Comparison of ENCODE assay signal across 16 cellular contexts in the genomic region with DNA sequence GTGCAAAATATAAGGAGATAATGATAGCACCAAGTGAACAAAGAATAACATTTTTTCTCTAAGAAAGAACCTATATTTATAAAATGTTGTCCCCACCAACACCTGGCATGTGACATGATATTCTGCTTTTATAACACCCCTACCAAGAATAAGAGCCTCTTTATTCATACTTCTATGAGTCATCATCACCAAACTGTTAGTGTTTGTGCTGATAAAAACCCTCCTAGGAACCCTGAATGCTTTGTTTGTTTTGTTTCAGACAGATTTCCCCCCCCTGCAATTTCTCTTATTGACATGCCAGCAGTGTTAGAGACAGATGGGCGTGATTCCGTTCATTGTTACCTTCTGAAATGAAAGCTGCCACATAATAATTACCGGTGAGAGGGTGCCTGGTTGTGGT.
DNase-seq lines count a peak whose midpoint lies in the region; ATAC-seq, FAIRE-seq and TF ChIP-seq lines count a peak whose summit lies in the region.
"Had no signal": no experiment of that assay in that cellular context is flagged by ENCODE, and none has a peak within 500 bp of the region (broad histone marks: within the 10 kb centered on the region; RNA-seq: fewer than 3 reads in every experiment).

No MANE protein-coding gene starts in this region.

- H3K27ac Mint-ChIP-seq in activated naive CD4-positive, alpha-beta T cell treated with anti-CD3 and anti-CD28 coated beads for 36 hours = no peak overlapping the region

- H3K4me3 ChIP-seq in choroid plexus epithelial cell (ENCODE audit: low read depth, low read length) (peak overlapping the region; percentile 11), HepG2 (replicated peaks in 1 of 3; ENCODE audit: insufficient read depth in 1 of 3, low read depth in 2 of 3, low read length in 3 of 3) (no peak overlapping the region)
- H3K4me3 ChIP-seq: ovary had no signal

- H3K9me3 Mint-ChIP-seq in activated naive CD4-positive, alpha-beta T cell treated with anti-CD3 and anti-CD28 coated beads for 36 hours = no peaks in the 10 kb centered on the region

- no peaks in the 10 kb centered on the region for H3K79me2 ChIP-seq in HepG2 (ENCODE audit: insufficient read depth, low read length)

- H3K4me3 Mint-ChIP-seq in activated naive CD4-positive, alpha-beta T cell treated with anti-CD3 and anti-CD28 coated beads for 36 hours = no peak overlapping the region

- H3K4me1 ChIP-seq in HepG2 (ENCODE audit: insufficient read depth, low read length) = no peaks in the 10 kb centered on the region

- FAIRE-seq in HepG2 (lab: Jason Lieb, UNC) = no peak
- FAIRE-seq: keratinocyte, TTC549 had no signal

- no peak overlapping the region for H3K4me2 ChIP-seq in HepG2 (ENCODE audit: low read depth, low read length)

- TF ChIP-seq POLR2A in HepG2 (IDR thresholded peaks at IDR 0.05; ENCODE audit: insufficient read depth in 1 of 2, low read depth in 2 of 2, low read length in 2 of 2) = no peak

- no peaks in the 10 kb centered on the region for H3K4me1 Mint-ChIP-seq in activated naive CD4-positive, alpha-beta T cell treated with anti-CD3 and anti-CD28 coated beads for 36 hours (ENCODE audit: low read depth)

- in situ Hi-C loops in HepG2 (cut with HindIII; ENCODE audit: extremely low pct_ligation_motif_present, low pct_unique_long_range_greater_than_20kb) = no loop called here

- CTCF ChIA-PET in HepG2 (lab: Yijun Ruan, JAX; ENCODE audit: low intra/inter-chr PET ratio, low total read pairs) = no interaction called here
- CTCF ChIA-PET in activated naive CD4-positive, alpha-beta T cell treated with anti-CD3 and anti-CD28 coated beads for 36 hours (lab: Charles Lee) = no interaction called here

- peak; percentile 57 for DNase-seq in COLO829 (ENCODE audit: low spot score)
- DNase-seq in NCI-H460 (ENCODE audit: extremely low read depth, low read depth) = peak; percentile 89
- peak; percentile 39 for DNase-seq in choroid plexus epithelial cell (ENCODE audit: low read depth)
- peak; percentile 1 for DNase-seq in HepG2 (ENCODE audit: low spot score)
- DNase-seq in germinal center (ENCODE audit: low spot score) = no peak
- DNase-seq in activated naive CD4-positive, alpha-beta T cell treated with anti-CD3 and anti-CD28 coated beads for 36 hours = no peak
- no peak for DNase-seq in DMS53 treated with DMSO at 0.1 percent for 48 hours (lab: John Stamatoyannopoulos, UW; ENCODE audit: unreplicated experiment)
- DNase-seq: activated CD4-positive, alpha-beta T cell treated with anti-CD3 and anti-CD28 coated beads, Interleukin-2, amount 50 U/mL, for 48 hours; effector CD4-positive, alpha-beta T cell; foreskin fibroblast; NCI-H1092; NCI-H226; ovary had no signal

- no peaks in the 10 kb centered on the region for H4K20me1 ChIP-seq in HepG2 (ENCODE audit: insufficient read depth, low read length)

- H3K27me3 Mint-ChIP-seq in activated naive CD4-positive, alpha-beta T cell treated with anti-CD3 and anti-CD28 coated beads for 36 hours (ENCODE audit: low read depth) = no peaks in the 10 kb centered on the region

- TF ChIP-seq CTCF in choroid plexus epithelial cell (conservative IDR thresholded peaks at IDR 0.05; ENCODE audit: low read depth, low read length) (no peak), HepG2 (CRISPR knock-in tag; IDR thresholded peaks at IDR 0.05) (no peak)

- POLR2A ChIA-PET in HepG2 (lab: Yijun Ruan, JAX) = no interaction called here

- H3K36me3 Mint-ChIP-seq in activated naive CD4-positive, alpha-beta T cell treated with anti-CD3 and anti-CD28 coated beads for 36 hours (ENCODE audit: low read depth) = no peaks in the 10 kb centered on the region

- intact Hi-C loops in HepG2 (cut with micrococcal nuclease; ENCODE audit: unreplicated experiment) = no loop called here
- intact Hi-C loops in activated naive CD4-positive, alpha-beta T cell treated with anti-CD3 and anti-CD28 coated beads for 36 hours (cut with micrococcal nuclease) = no loop called here

- no peaks in the 10 kb centered on the region for H3K36me3 ChIP-seq in HepG2 (replicated peaks in 1 of 2; ENCODE audit: control insufficient read depth in 1 of 2, insufficient read depth in 2 of 2, low read length in 2 of 2)
- H3K36me3 ChIP-seq: ovary had no signal

- H3K27me3 ChIP-seq in HepG2 (ENCODE audit: control insufficient read depth in 1 of 2, insufficient read depth in 2 of 2, low read length in 2 of 2) = no peaks in the 10 kb centered on the region
- H3K27me3 ChIP-seq: ovary had no signal

- 11% methylated on average over 3 of the region's 3 CpGs for whole genome bisulfite sequencing in HepG2 (ENCODE audit: low lambda C conversion rate)

- ATAC-seq in HepG2 (no peak), HG03460 (IDR thresholded peaks at IDR 0.05; ENCODE audit: unreplicated experiment) (no peak)

- TF ChIP-seq EP300 in HepG2 (IDR thresholded peaks at IDR 0.05; ENCODE audit: low read depth in 2 of 2, low read length in 2 of 2) (no peak), HepG2 (CRISPR knock-in tag; IDR thresholded peaks at IDR 0.05; ENCODE audit: borderline replicate concordance) (no peak)

- no peak overlapping the region for H2AFZ ChIP-seq in HepG2 (ENCODE audit: low read length)

- TF ChIP-seq RAD21 in HepG2 (CRISPR knock-in tag; IDR thresholded peaks at IDR 0.05) = no peak

- no peak overlapping the region for H3K9ac ChIP-seq in HepG2 (ENCODE audit: insufficient read depth, low read depth, low read length)

- no peak overlapping the region for H3K27ac ChIP-seq in HepG2 (ENCODE audit: extremely low read length, insufficient read depth, low read length)
- H3K27ac ChIP-seq: ovary had no signal

- no TSS peak for BruUV-seq in HepG2 (replicated peaks; lab: Mats Ljungman, UMichigan)

- H3K9me3 ChIP-seq in HepG2 (ENCODE audit: low read length) = peaks cover 63% of the 10 kb centered on the region
- H3K9me3 ChIP-seq: ovary had no signal

TF ChIP-seq in HepG2, 621 proteins besides CTCF, POLR2A, EP300 and RAD21 (continues in another document):
- TF ChIP-seq ZNF207 (IDR thresholded peaks at IDR 0.05; ENCODE audit: borderline replicate concordance) = no peak
- TF ChIP-seq PLRG1 (conservative IDR thresholded peaks at IDR 0.05) = no peak
- TF ChIP-seq KDM4B (CRISPR knock-in tag; IDR thresholded peaks at IDR 0.05) = no peak
- TF ChIP-seq, protein P1, sequence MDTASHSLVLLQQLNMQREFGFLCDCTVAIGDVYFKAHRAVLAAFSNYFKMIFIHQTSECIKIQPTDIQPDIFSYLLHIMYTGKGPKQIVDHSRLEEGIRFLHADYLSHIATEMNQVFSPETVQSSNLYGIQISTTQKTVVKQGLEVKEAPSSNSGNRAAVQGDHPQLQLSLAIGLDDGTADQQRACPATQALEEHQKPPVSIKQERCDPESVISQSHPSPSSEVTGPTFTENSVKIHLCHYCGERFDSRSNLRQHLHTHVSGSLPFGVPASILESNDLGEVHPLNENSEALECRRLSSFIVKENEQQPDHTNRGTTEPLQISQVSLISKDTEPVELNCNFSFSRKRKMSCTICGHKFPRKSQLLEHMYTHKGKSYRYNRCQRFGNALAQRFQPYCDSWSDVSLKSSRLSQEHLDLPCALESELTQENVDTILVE (CRISPR knock-in tag; IDR thresholded peaks at IDR 0.05) = no peak
- TF ChIP-seq, protein P2, sequence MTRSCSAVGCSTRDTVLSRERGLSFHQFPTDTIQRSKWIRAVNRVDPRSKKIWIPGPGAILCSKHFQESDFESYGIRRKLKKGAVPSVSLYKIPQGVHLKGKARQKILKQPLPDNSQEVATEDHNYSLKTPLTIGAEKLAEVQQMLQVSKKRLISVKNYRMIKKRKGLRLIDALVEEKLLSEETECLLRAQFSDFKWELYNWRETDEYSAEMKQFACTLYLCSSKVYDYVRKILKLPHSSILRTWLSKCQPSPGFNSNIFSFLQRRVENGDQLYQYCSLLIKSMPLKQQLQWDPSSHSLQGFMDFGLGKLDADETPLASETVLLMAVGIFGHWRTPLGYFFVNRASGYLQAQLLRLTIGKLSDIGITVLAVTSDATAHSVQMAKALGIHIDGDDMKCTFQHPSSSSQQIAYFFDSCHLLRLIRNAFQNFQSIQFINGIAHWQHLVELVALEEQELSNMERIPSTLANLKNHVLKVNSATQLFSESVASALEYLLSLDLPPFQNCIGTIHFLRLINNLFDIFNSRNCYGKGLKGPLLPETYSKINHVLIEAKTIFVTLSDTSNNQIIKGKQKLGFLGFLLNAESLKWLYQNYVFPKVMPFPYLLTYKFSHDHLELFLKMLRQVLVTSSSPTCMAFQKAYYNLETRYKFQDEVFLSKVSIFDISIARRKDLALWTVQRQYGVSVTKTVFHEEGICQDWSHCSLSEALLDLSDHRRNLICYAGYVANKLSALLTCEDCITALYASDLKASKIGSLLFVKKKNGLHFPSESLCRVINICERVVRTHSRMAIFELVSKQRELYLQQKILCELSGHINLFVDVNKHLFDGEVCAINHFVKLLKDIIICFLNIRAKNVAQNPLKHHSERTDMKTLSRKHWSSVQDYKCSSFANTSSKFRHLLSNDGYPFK (CRISPR knock-in tag; IDR thresholded peaks at IDR 0.05; ENCODE audit: borderline replicate concordance) = no peak
- TF ChIP-seq TBX2 (CRISPR knock-in tag; IDR thresholded peaks at IDR 0.05; ENCODE audit: borderline replicate concordance) = no peak
- no peak for TF ChIP-seq SP1 (IDR thresholded peaks at IDR 0.05)
- no peak for TF ChIP-seq SP1 (CRISPR knock-in tag; IDR thresholded peaks at IDR 0.05)
- no peak for TF ChIP-seq FOXP1 (IDR thresholded peaks at IDR 0.05)
- no peak for TF ChIP-seq FOXP1 (CRISPR knock-in tag; IDR thresholded peaks at IDR 0.05)
- no peak for TF ChIP-seq ZNF350 (CRISPR knock-in tag; IDR thresholded peaks at IDR 0.05; ENCODE audit: borderline replicate concordance, low read depth)
- TF ChIP-seq ZNF44 (CRISPR knock-in tag; IDR thresholded peaks at IDR 0.05) = no peak
- TF ChIP-seq, protein P3, sequence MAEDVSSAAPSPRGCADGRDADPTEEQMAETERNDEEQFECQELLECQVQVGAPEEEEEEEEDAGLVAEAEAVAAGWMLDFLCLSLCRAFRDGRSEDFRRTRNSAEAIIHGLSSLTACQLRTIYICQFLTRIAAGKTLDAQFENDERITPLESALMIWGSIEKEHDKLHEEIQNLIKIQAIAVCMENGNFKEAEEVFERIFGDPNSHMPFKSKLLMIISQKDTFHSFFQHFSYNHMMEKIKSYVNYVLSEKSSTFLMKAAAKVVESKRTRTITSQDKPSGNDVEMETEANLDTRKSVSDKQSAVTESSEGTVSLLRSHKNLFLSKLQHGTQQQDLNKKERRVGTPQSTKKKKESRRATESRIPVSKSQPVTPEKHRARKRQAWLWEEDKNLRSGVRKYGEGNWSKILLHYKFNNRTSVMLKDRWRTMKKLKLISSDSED (CRISPR knock-in tag; IDR thresholded peaks at IDR 0.05) = no peak
- TF ChIP-seq EZH2 (conservative IDR thresholded peaks at IDR 0.05; ENCODE audit: low read depth, low read length) = no peak
- TF ChIP-seq GABPB1 (CRISPR knock-in tag; IDR thresholded peaks at IDR 0.05) = no peak
- no peak for TF ChIP-seq ZZZ3 (CRISPR knock-in tag; IDR thresholded peaks at IDR 0.05; ENCODE audit: borderline replicate concordance)

Comparison
In these comparisons a context has a peak if more than half of its experiments do, and no peak if none do; other contexts are left out.
1. DNase-seq: peak in COLO829 (single experiment), NCI-H460 (single experiment), choroid plexus epithelial cell (single experiment) and HepG2 (single experiment); none in germinal center (single experiment), activated naive CD4-positive, alpha-beta T cell treated with anti-CD3 and anti-CD28 coated beads for 36 hours (single experiment) and DMS53 treated with DMSO at 0.1 percent for 48 hours (single experiment).